ENCODE assay signal across 10 cellular contexts in genomic region chr16:11328172-11329079, GRCh38. TPM values are rescaled to one million over a fixed set of nuclear protein-coding genes. Genes with fewer than 3 reads are reported as not detected.
DNase-seq lines count a peak whose midpoint lies in the region; ATAC-seq and TF ChIP-seq lines count a peak whose summit lies in the region.
"Had no signal": no experiment of that assay in that cellular context is flagged by ENCODE, and none has a peak within 500 bp of the region (broad histone marks: within the 10 kb centered on the region; RNA-seq: fewer than 3 reads in every experiment).

No MANE protein-coding gene starts in this region.

- H3K27me3 Mint-ChIP-seq in activated T-helper 17 cell treated with anti-CD3 and anti-CD28 coated beads, Interleukin-2, amount 50 U/mL, for 72 hours, result no peaks in the 10 kb centered on the region

- H3K4me1 Mint-ChIP-seq in activated T-helper 17 cell treated with anti-CD3 and anti-CD28 coated beads, Interleukin-2, amount 50 U/mL, for 72 hours, result peaks cover 35% of the 10 kb centered on the region

- H3K79me2 ChIP-seq in ACC112 (ENCODE audit: control insufficient read depth, insufficient read depth, low read length, unreplicated experiment) (no peaks in the 10 kb centered on the region), OCI-LY3 (ENCODE audit: low read length) (no peaks in the 10 kb centered on the region)

- H3K9me3 ChIP-seq in OCI-LY3 (ENCODE audit: insufficient read depth, low read length), result no peaks in the 10 kb centered on the region

- H2AFZ ChIP-seq in ACC112 (ENCODE audit: low read length, unreplicated experiment) (no peak overlapping the region), OCI-LY3 (ENCODE audit: low read depth, low read length) (no peak overlapping the region)

- H3K4me2 ChIP-seq in OCI-LY3 (ENCODE audit: low read length), result peak overlapping the region; percentile 86

- intact Hi-C loops in Right ventricle myocardium superior (cut with DNase I), result no loop called here

- no peaks in the 10 kb centered on the region for H3K27me3 ChIP-seq in ACC112 (ENCODE audit: insufficient read depth, low read length)
- H3K27me3 ChIP-seq in OCI-LY3 (ENCODE audit: low read depth, low read length), result peaks cover 26% of the 10 kb centered on the region

- peak overlapping the region; percentile 83 for H3K4me3 Mint-ChIP-seq in activated T-helper 17 cell treated with anti-CD3 and anti-CD28 coated beads, Interleukin-2, amount 50 U/mL, for 72 hours

- no peak overlapping the region; the same call in 1 of the 2 replicates for H3K27ac ChIP-seq in ACC112 (ENCODE audit: low read depth, low read length)
- H3K27ac ChIP-seq in OCI-LY3 (ENCODE audit: low read length), result peak overlapping the region; percentile 79
- H3K27ac ChIP-seq: HL-60 had no signal

- DNase-seq in Right ventricle myocardium superior (peak; percentile 80), retina (peak; percentile 62), NCI-H774 (lab: John Stamatoyannopoulos, UW) (no peak)

- H3K27ac Mint-ChIP-seq in activated T-helper 17 cell treated with anti-CD3 and anti-CD28 coated beads, Interleukin-2, amount 50 U/mL, for 72 hours, result peak overlapping the region; percentile 81

- peak; percentile 72 for ATAC-seq in GM18861 (IDR thresholded peaks at IDR 0.05; ENCODE audit: unreplicated experiment)
- peak; percentile 65 for ATAC-seq in HG02973 (IDR thresholded peaks at IDR 0.05; ENCODE audit: unreplicated experiment)
- ATAC-seq in activated T-helper 17 cell treated with anti-CD3 and anti-CD28 coated beads, Interleukin-2, amount 50 U/mL, for 72 hours (replicated peaks), result peak; percentile 86
- ATAC-seq in Right ventricle myocardium superior (ENCODE audit: poor library complexity), result peak; percentile 91

- peak overlapping the region; percentile 71 for H3K4me3 ChIP-seq in ACC112 (ENCODE audit: low read depth, low read length)
- peak overlapping the region; percentile 66 for H3K4me3 ChIP-seq in OCI-LY3 (ENCODE audit: low read length)

- TF ChIP-seq CTCF in OCI-LY3 (IDR thresholded peaks at IDR 0.05; ENCODE audit: low read depth, low read length), result no peak

- peak overlapping the region; percentile 49 for H3K9ac ChIP-seq in OCI-LY3 (ENCODE audit: low read length)

- H3K36me3 Mint-ChIP-seq in activated T-helper 17 cell treated with anti-CD3 and anti-CD28 coated beads, Interleukin-2, amount 50 U/mL, for 72 hours (ENCODE audit: low read depth), result no peaks in the 10 kb centered on the region

- H4K20me1 ChIP-seq in OCI-LY3 (ENCODE audit: insufficient read depth, low read length), result no peaks in the 10 kb centered on the region

- H3K36me3 ChIP-seq in ACC112 (ENCODE audit: insufficient read depth, low read length) (no peaks in the 10 kb centered on the region), OCI-LY3 (replicated peaks; ENCODE audit: low read depth, low read length) (peaks cover 3% of the 10 kb centered on the region)

- no peaks in the 10 kb centered on the region for H3K9me3 Mint-ChIP-seq in activated T-helper 17 cell treated with anti-CD3 and anti-CD28 coated beads, Interleukin-2, amount 50 U/mL, for 72 hours

- H3K4me1 ChIP-seq in ACC112 (ENCODE audit: control insufficient read depth, insufficient read depth, low read length, unreplicated experiment) (peaks cover 19% of the 10 kb centered on the region), OCI-LY3 (ENCODE audit: low read length) (peaks cover 46% of the 10 kb centered on the region)

RNA-seq across cellular contexts. Expression of gene RMI2, which starts 16.8 kb away (rescaled TPM):
- 10 to 100 TPM; 31.6 to 34.3 TPM for total RNA-seq in activated T-helper 17 cell treated with anti-CD3 and anti-CD28 coated beads, Interleukin-2, amount 50 U/mL, for 72 hours
- total RNA-seq in Right ventricle myocardium superior, result 0.48 TPM

RNA-seq across cellular contexts. Expression of gene PRM1, which starts 47.3 kb away (rescaled TPM):
- not detected for total RNA-seq in activated T-helper 17 cell treated with anti-CD3 and anti-CD28 coated beads, Interleukin-2, amount 50 U/mL, for 72 hours
- total RNA-seq in Right ventricle myocardium superior, result not detected
- total RNA-seq: temporal lobe had no signal

RNA-seq across cellular contexts. Expression of gene PRM2, which starts 52.1 kb away (rescaled TPM):
- total RNA-seq in activated T-helper 17 cell treated with anti-CD3 and anti-CD28 coated beads, Interleukin-2, amount 50 U/mL, for 72 hours, result not detected
- not detected for total RNA-seq in Right ventricle myocardium superior
- total RNA-seq: temporal lobe had no signal

RNA-seq across cellular contexts. Expression of gene PRM3, which starts 55.0 kb away (rescaled TPM):
- total RNA-seq in activated T-helper 17 cell treated with anti-CD3 and anti-CD28 coated beads, Interleukin-2, amount 50 U/mL, for 72 hours, result not detected
- total RNA-seq in Right ventricle myocardium superior, result not detected
- total RNA-seq: temporal lobe had no signal

RNA-seq across cellular contexts. Expression of gene TNP2, which starts 59.3 kb away (rescaled TPM):
- total RNA-seq in activated T-helper 17 cell treated with anti-CD3 and anti-CD28 coated beads, Interleukin-2, amount 50 U/mL, for 72 hours, result not detected
- not detected for total RNA-seq in Right ventricle myocardium superior
- total RNA-seq: temporal lobe had no signal

Comparison
In these comparisons a context has a peak if more than half of its experiments do, and no peak if none do; other contexts are left out.
1. RNA of gene RMI2, which starts 16.8 kb away (total RNA-seq): 31.6 to 34.3 TPM in activated T-helper 17 cell treated with anti-CD3 and anti-CD28 coated beads, Interleukin-2, amount 50 U/mL, for 72 hours; 0.48 TPM in Right ventricle myocardium superior (single experiment); every median in the first group is over 10 times any median in the second.
2. Peak in every context shown above with its lines, with median percentiles within 50 percentile points of each other: ATAC-seq.